In genomic region chr5:16565118-16565517, GRCh38 we compare ENCODE assay signal across 17 cellular contexts. TPM values are rescaled to one million over a fixed set of nuclear protein-coding genes. Genes with fewer than 3 reads are reported as not detected.
DNase-seq lines count a peak whose midpoint lies in the region; ATAC-seq and TF ChIP-seq lines count a peak whose summit lies in the region.
"Had no signal": no experiment of that assay in that cellular context is flagged by ENCODE, and none has a peak within 500 bp of the region (broad histone marks: within the 10 kb centered on the region; RNA-seq: fewer than 3 reads in every experiment).

No MANE protein-coding gene starts in this region.

- DNase-seq in Right ventricle myocardium superior: no peak
- peak; percentile 61 for DNase-seq in left ventricle myocardium superior
- no peak for DNase-seq in substantia nigra (lab: John Stamatoyannopoulos, UW)
- DNase-seq in stimulated activated CD4-positive, alpha-beta T cell treated with anti-CD3 and anti-CD28 coated beads, Interleukin-15, amount 100 ng/mL, for 24 hours: no peak
- DNase-seq in NCI-H1930 (lab: John Stamatoyannopoulos, UW): no peak
- DNase-seq in lower leg skin (ENCODE audit: low spot score in 2 of 2): no peak
- no peak for DNase-seq in stimulated activated CD4-positive, alpha-beta T cell treated with anti-CD3 and anti-CD28 coated beads, Interleukin-4, amount 100 ng/mL, for 24 hours
- DNase-seq: CD8-positive, alpha-beta T cell; COR-L47; DMS153; DMS79 treated with DMSO at 0.1 percent for 48 hours; EL; GOT3; H9 had no signal

- no peaks in the 10 kb centered on the region for H3K27me3 Mint-ChIP-seq in brain

- peaks cover 20% of the 10 kb centered on the region for H3K36me3 Mint-ChIP-seq in brain

- H3K27ac ChIP-seq in substantia nigra (ENCODE audit: low read depth, low read length, poor library complexity, severe bottlenecking): peak overlapping the region; percentile 44
- H3K27ac ChIP-seq: A549 had no signal

- intact Hi-C loops in Right ventricle myocardium superior (cut with DNase I) (no loop called here), left ventricle myocardium superior (cut with micrococcal nuclease) (no loop called here), lower leg skin (cut with DNase I; ENCODE audit: low total_unique reads) (no loop called here)

- no peak for TF ChIP-seq POLR2A in lower leg skin (IDR thresholded peaks at IDR 0.05)

- peaks cover 0 to 6% (median 0%) of the 10 kb centered on the region in 5 experiments for H3K9me3 Mint-ChIP-seq in brain
- H3K9me3 Mint-ChIP-seq: CD8-positive, alpha-beta T cell; H9 had no signal

- H3K27ac Mint-ChIP-seq in brain: peak overlapping the region in 3 of 5 experiments; percentile 24 to 40 (median 26)
- H3K27ac Mint-ChIP-seq: H9 had no signal

- ATAC-seq in Right ventricle myocardium superior (ENCODE audit: poor library complexity) (peak; percentile 88), left ventricle myocardium superior (peak; percentile 94)
- ATAC-seq: A549; CD8-positive, alpha-beta T cell had no signal

- 83 to 96% methylated on average over 1 of the region's 1 CpG for WGBS in lower leg skin, 2 donors

- H3K4me3 Mint-ChIP-seq in brain: no peak overlapping the region
- H3K4me3 Mint-ChIP-seq: CD14-positive monocyte; CD8-positive, alpha-beta T cell; H9 had no signal

- no peak for TF ChIP-seq CTCF in brain (conservative IDR thresholded peaks at IDR 0.05)
- TF ChIP-seq CTCF in lower leg skin (IDR thresholded peaks at IDR 0.05): no peak

- peaks cover 32% of the 10 kb centered on the region for H3K4me1 Mint-ChIP-seq in brain

- H3K4me3 ChIP-seq in lower leg skin (ENCODE audit: low read depth, poor library complexity, severe bottlenecking): no peak overlapping the region
- H3K4me3 ChIP-seq: A549 had no signal

RNA-seq across cellular contexts. Expression of gene RETREG1, which starts 51.7 kb away (rescaled TPM):
- polyA plus RNA-seq in brain (ENCODE audit: insufficient read depth, low read depth, low replicate concordance): 34.4 TPM
- total RNA-seq in Right ventricle myocardium superior (272 TPM), left ventricle myocardium superior (202 TPM), lower leg skin (10 to 100 TPM; 29.1 to 58.8 (median 43.3) TPM)
